In genomic region chr2:151968770-151969169, GRCh38 we compare ENCODE assay signal across 21 cellular contexts.
A peak's percentile ranks its signal among the peaks of the same experiment; 100 is the strongest.
DNase-seq lines count a peak whose midpoint lies in the region; ATAC-seq, FAIRE-seq and TF ChIP-seq lines count a peak whose summit lies in the region.
"Had no signal": no experiment of that assay in that cellular context is flagged by ENCODE, and none has a peak within 500 bp of the region (broad histone marks: within the 10 kb centered on the region; RNA-seq: fewer than 3 reads in every experiment).

No MANE protein-coding gene starts in this region.

- BruUV-seq in HepG2 (replicated peaks; lab: Mats Ljungman, UMichigan): no TSS peak

- H2AFZ ChIP-seq in HepG2 (ENCODE audit: low read length): no peak overlapping the region
- H2AFZ ChIP-seq in neural cell (ENCODE audit: low read depth, low read length): no peak overlapping the region

- CTCF ChIA-PET in HepG2 (lab: Yijun Ruan, JAX; ENCODE audit: low intra/inter-chr PET ratio, low total read pairs): no interaction called here

- no peaks in the 10 kb centered on the region; a peak in 1 of 5 replicates for H3K36me3 ChIP-seq in HepG2 (replicated peaks in 1 of 2; ENCODE audit: control insufficient read depth in 1 of 2, insufficient read depth in 2 of 2, low read length in 2 of 2)
- no peaks in the 10 kb centered on the region for H3K36me3 ChIP-seq in right lobe of liver
- no peaks in the 10 kb centered on the region for H3K36me3 ChIP-seq in neural cell (ENCODE audit: insufficient read depth, low read length)
- no peaks in the 10 kb centered on the region for H3K36me3 ChIP-seq in effector memory CD4-positive, alpha-beta T cell (ENCODE audit: control insufficient read depth, insufficient read depth, low read length)
- no peaks in the 10 kb centered on the region for H3K36me3 ChIP-seq in uterus
- H3K36me3 ChIP-seq: BLaER1 treated with 17β-estradiol and CSF1 and Interleukin-3, amounts not matched to agents 10 nM and 100 nM had no signal

- TF ChIP-seq EP300 in HepG2 (IDR thresholded peaks at IDR 0.05; ENCODE audit: low read depth in 2 of 2, low read length in 2 of 2) (no peak), HepG2 (CRISPR knock-in tag; IDR thresholded peaks at IDR 0.05; ENCODE audit: borderline replicate concordance) (no peak), neural cell (conservative IDR thresholded peaks at IDR 0.05; ENCODE audit: poor library complexity, severe bottlenecking) (no peak)

- WGBS in HepG2 (ENCODE audit: low lambda C conversion rate): 95% methylated on average over 3 of the region's 3 CpGs
- WGBS in right lobe of liver (ENCODE audit: insufficient coverage, low coverage, low lambda C conversion rate, missing lambda C conversion rate): 79% methylated on average over 3 of the region's 3 CpGs

- H3K4me2 ChIP-seq in HepG2 (ENCODE audit: low read depth, low read length) (no peak overlapping the region), neural cell (ENCODE audit: low read length) (no peak overlapping the region)
- H3K4me2 ChIP-seq: A549; BLaER1 treated with 17β-estradiol and CSF1 and Interleukin-3, amounts not matched to agents 10 nM and 100 nM had no signal

- H3K27me3 ChIP-seq in HepG2 (ENCODE audit: control insufficient read depth in 1 of 2, insufficient read depth in 2 of 2, low read length in 2 of 2): no peaks in the 10 kb centered on the region
- no peaks in the 10 kb centered on the region for H3K27me3 ChIP-seq in right lobe of liver
- H3K27me3 ChIP-seq in neural cell (ENCODE audit: insufficient read depth, low read depth, low read length): no peaks in the 10 kb centered on the region
- no peaks in the 10 kb centered on the region for H3K27me3 ChIP-seq in effector memory CD4-positive, alpha-beta T cell (replicated peaks; ENCODE audit: control insufficient read depth, insufficient read depth, low read length, poor library complexity, severe bottlenecking)
- H3K27me3 ChIP-seq in uterus: no peaks in the 10 kb centered on the region
- H3K27me3 ChIP-seq: BLaER1 treated with 17β-estradiol and CSF1 and Interleukin-3, amounts not matched to agents 10 nM and 100 nM had no signal

- H3K4me3 ChIP-seq in HepG2 (replicated peaks in 1 of 3; ENCODE audit: insufficient read depth in 1 of 3, low read depth in 2 of 3, low read length in 3 of 3) (no peak overlapping the region), right lobe of liver (no peak overlapping the region), neural cell (ENCODE audit: low read length) (peak overlapping the region; percentile 76), uterus (no peak overlapping the region)
- no peak overlapping the region for H3K4me3 ChIP-seq in effector memory CD4-positive, alpha-beta T cell (ENCODE audit: insufficient read depth, low read depth, low read length, poor library complexity, severe bottlenecking)
- H3K4me3 ChIP-seq: A549; BLaER1 treated with 17β-estradiol and CSF1 and Interleukin-3, amounts not matched to agents 10 nM and 100 nM had no signal

- POLR2A ChIA-PET in HepG2 (lab: Yijun Ruan, JAX): no interaction called here

- TF ChIP-seq CTCF in HepG2 (CRISPR knock-in tag; IDR thresholded peaks at IDR 0.05) (no peak), right lobe of liver (IDR thresholded peaks at IDR 0.05) (no peak), neural cell (IDR thresholded peaks at IDR 0.05; ENCODE audit: poor library complexity, severe bottlenecking) (no peak), uterus (IDR thresholded peaks at IDR 0.05) (no peak)

- no peak for TF ChIP-seq RAD21 in HepG2 (CRISPR knock-in tag; IDR thresholded peaks at IDR 0.05)
- TF ChIP-seq RAD21 in neural cell (conservative IDR thresholded peaks at IDR 0.05): no peak

- H3K79me2 ChIP-seq in HepG2 (ENCODE audit: insufficient read depth, low read length) (peaks cover 26% of the 10 kb centered on the region), neural cell (replicated peaks; ENCODE audit: insufficient read depth, low read length) (peaks cover 29% of the 10 kb centered on the region)

- H3K9ac ChIP-seq in HepG2 (ENCODE audit: insufficient read depth, low read depth, low read length) (no peak overlapping the region), neural cell (ENCODE audit: low read length) (no peak overlapping the region)
- H3K9ac ChIP-seq: BLaER1 treated with 17β-estradiol and CSF1 and Interleukin-3, amounts not matched to agents 10 nM and 100 nM had no signal

- in situ Hi-C loops in HepG2 (cut with HindIII; ENCODE audit: extremely low pct_ligation_motif_present, low pct_unique_long_range_greater_than_20kb): no loop called here

- no peak for TF ChIP-seq POLR2A in HepG2 (IDR thresholded peaks at IDR 0.05; ENCODE audit: insufficient read depth in 1 of 2, low read depth in 2 of 2, low read length in 2 of 2)
- no peak for TF ChIP-seq POLR2A in right lobe of liver (IDR thresholded peaks at IDR 0.05)
- TF ChIP-seq POLR2A in uterus (IDR thresholded peaks at IDR 0.05): no peak

- no peaks in the 10 kb centered on the region for H4K20me1 ChIP-seq in HepG2 (ENCODE audit: insufficient read depth, low read length)
- no peaks in the 10 kb centered on the region for H4K20me1 ChIP-seq in neural cell (ENCODE audit: insufficient read depth)
- H4K20me1 ChIP-seq: BLaER1 treated with 17β-estradiol and CSF1 and Interleukin-3, amounts not matched to agents 10 nM and 100 nM had no signal

- FAIRE-seq in HepG2 (lab: Jason Lieb, UNC): no peak
- FAIRE-seq: A549, D721Med, G401.6, GM12891, GM19239 had no signal

- DNase-seq in HepG2 (ENCODE audit: low spot score) (no peak), right lobe of liver (no peak), myocyte (ENCODE audit: low read depth) (peak; percentile 40), uterus (no peak)
- DNase-seq in effector memory CD4-positive, alpha-beta T cell: no peak
- DNase-seq: AML-193; Caco-2; Calu3; CD4-positive, alpha-beta T cell; CD8-positive, alpha-beta T cell; DMS79 treated with DMSO at 0.1 percent for 48 hours; GF-D8 had no signal

- H3K9me2 ChIP-seq in neural cell (ENCODE audit: insufficient read depth, low read length): no peaks in the 10 kb centered on the region

- ATAC-seq in HepG2: no peak
- no peak for ATAC-seq in right lobe of liver
- ATAC-seq: A549; CD8-positive, alpha-beta T cell had no signal

- intact Hi-C loops in HepG2 (cut with micrococcal nuclease; ENCODE audit: unreplicated experiment) (no loop called here), right lobe of liver (cut with DNase I) (no loop called here), uterus (cut with DNase I; ENCODE audit: low total_unique reads) (no loop called here)

- H3K4me1 ChIP-seq in HepG2 (ENCODE audit: insufficient read depth, low read length) (peaks cover 36% of the 10 kb centered on the region), right lobe of liver (no peaks in the 10 kb centered on the region), uterus (no peaks in the 10 kb centered on the region)
- no peaks in the 10 kb centered on the region for H3K4me1 ChIP-seq in effector memory CD4-positive, alpha-beta T cell (ENCODE audit: control insufficient read depth, insufficient read depth, low read length, poor library complexity, severe bottlenecking)
- H3K4me1 ChIP-seq: A549; BLaER1 treated with 17β-estradiol and CSF1 and Interleukin-3, amounts not matched to agents 10 nM and 100 nM; Caco-2 had no signal

- H3K27ac ChIP-seq in HepG2 (ENCODE audit: extremely low read length, insufficient read depth, low read length) (no peak overlapping the region), right lobe of liver (no peak overlapping the region), neural cell (ENCODE audit: low read length) (no peak overlapping the region), uterus (no peak overlapping the region)
- no peak overlapping the region for H3K27ac ChIP-seq in effector memory CD4-positive, alpha-beta T cell (ENCODE audit: insufficient read depth, low read length, poor library complexity, severe bottlenecking)
- H3K27ac ChIP-seq: 22Rv1; A549; BLaER1 treated with 17β-estradiol and CSF1 and Interleukin-3, amounts not matched to agents 10 nM and 100 nM; C4-2B had no signal

- H3K9me3 ChIP-seq in HepG2 (ENCODE audit: low read length) (no peaks in the 10 kb centered on the region), right lobe of liver (no peaks in the 10 kb centered on the region), neural cell (ENCODE audit: low read length) (no peaks in the 10 kb centered on the region), uterus (no peaks in the 10 kb centered on the region)
- H3K9me3 ChIP-seq in effector memory CD4-positive, alpha-beta T cell (ENCODE audit: control insufficient read depth, low read length): no peaks in the 10 kb centered on the region
- H3K9me3 ChIP-seq: A549; BLaER1 treated with 17β-estradiol and CSF1 and Interleukin-3, amounts not matched to agents 10 nM and 100 nM; Caco-2 had no signal

- H3F3A ChIP-seq in neural cell (ENCODE audit: insufficient read depth, low read length, poor library complexity, severe bottlenecking): no peaks in the 10 kb centered on the region

TF ChIP-seq in HepG2, 621 proteins besides CTCF, POLR2A, EP300 and RAD21 (continues in another document):
- TF ChIP-seq ZNF619 (CRISPR knock-in tag; IDR thresholded peaks at IDR 0.05) (no peak), DMAP1 (CRISPR knock-in tag; IDR thresholded peaks at IDR 0.05) (no peak), HBP1 (CRISPR knock-in tag; IDR thresholded peaks at IDR 0.05; ENCODE audit: low read depth) (no peak)

TF ChIP-seq in neural cell, 6 proteins besides CTCF, POLR2A, EP300 and RAD21 (continues in another document):
- TF ChIP-seq EZH2 (IDR thresholded peaks at IDR 0.05; ENCODE audit: borderline replicate concordance, insufficient read depth, low read length, poor library complexity, severe bottlenecking): no peak
- no peak for TF ChIP-seq REST (IDR thresholded peaks at IDR 0.05; ENCODE audit: borderline replicate concordance)
